Comparison of ENCODE assay signal across 12 cellular contexts in the genomic region with DNA sequence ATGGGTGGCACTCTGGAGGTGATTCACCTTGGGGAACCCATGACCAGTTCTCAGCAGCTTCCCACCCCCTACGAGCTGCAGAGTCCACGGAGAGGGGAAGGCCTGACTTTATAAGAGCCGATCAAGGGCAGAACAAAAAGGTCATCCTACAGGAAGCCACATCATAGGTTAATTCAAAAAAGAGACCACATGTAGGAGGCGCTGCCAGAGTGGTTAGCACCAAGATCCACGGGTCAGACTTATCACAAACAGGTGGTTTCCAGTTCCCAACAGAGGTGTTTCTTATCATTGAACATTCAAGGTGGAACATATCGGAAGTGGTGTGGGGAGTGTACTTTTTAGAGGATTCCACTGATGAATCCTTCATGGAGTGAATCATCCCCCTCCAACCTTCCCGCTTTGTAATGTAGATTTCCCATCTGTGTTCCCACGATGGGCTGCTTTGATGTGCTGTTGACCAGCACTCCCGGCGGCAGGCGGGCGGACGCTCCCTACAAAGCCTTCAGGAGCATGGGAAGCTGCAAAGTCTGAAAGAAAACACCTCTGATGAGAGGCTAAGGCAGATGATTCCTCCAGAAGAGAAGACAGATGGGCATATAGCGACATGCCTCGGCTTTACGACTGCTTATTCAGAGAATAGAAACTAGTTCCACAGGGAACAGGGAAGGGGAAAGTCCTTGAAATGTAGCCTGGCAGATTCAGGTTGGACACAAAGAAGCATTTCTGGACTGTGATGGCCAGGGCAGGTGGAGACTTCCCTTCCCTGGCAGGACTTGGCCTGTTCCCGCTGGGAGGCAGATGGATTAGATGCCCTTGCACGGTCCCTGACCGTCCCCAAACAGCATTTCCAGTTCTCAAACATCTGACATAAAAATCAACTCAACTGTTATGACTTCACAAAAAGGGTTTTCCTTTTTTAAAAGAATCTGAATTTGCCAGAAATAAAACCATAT.
A peak's percentile ranks its signal among the peaks of the same experiment; 100 is the strongest.
DNase-seq lines count a peak whose midpoint lies in the region; ATAC-seq and TF ChIP-seq lines count a peak whose summit lies in the region.
"Had no signal": no experiment of that assay in that cellular context is flagged by ENCODE, and none has a peak within 500 bp of the region (broad histone marks: within the 10 kb centered on the region; RNA-seq: fewer than 3 reads in every experiment).

No MANE protein-coding gene starts in this region.

- peak; percentile 63 for DNase-seq in GM13976 (ENCODE audit: low spot score)
- DNase-seq in cerebellar cortex (ENCODE audit: low spot score): peak; percentile 96
- DNase-seq in GF-D8 (lab: John Stamatoyannopoulos, UW): no peak
- DNase-seq in SJCRH30: no peak
- DNase-seq: NCI-H1105 treated with DMSO at 0.1 percent for 48 hours, NCI-H748 treated with DMSO at 0.1 percent for 48 hours, ovary had no signal

- H3K27ac ChIP-seq in SJCRH30: no peak overlapping the region
- H3K27ac ChIP-seq: ovary, thoracic aorta had no signal

- in situ Hi-C loops in GM13976 (cut with MboI; ENCODE audit: low sequenced_read_pairs, unreplicated experiment): no loop called here

- ATAC-seq in HG02852 (IDR thresholded peaks at IDR 0.05; ENCODE audit: unreplicated experiment) (peak; percentile 75), GM18873 (IDR thresholded peaks at IDR 0.05; ENCODE audit: low FRiP score, unreplicated experiment) (no peak), HG03439 (IDR thresholded peaks at IDR 0.05; ENCODE audit: unreplicated experiment) (no peak)

- H3K36me3 ChIP-seq in neuron (ENCODE audit: insufficient read depth, low read length) (no peaks in the 10 kb centered on the region), SJCRH30 (no peaks in the 10 kb centered on the region)
- H3K36me3 ChIP-seq: ovary, thoracic aorta had no signal

- no peaks in the 10 kb centered on the region for H3K27me3 ChIP-seq in neuron (ENCODE audit: insufficient read depth, low read length)
- no peaks in the 10 kb centered on the region for H3K27me3 ChIP-seq in SJCRH30
- H3K27me3 ChIP-seq: ovary had no signal

- H3K9me3 ChIP-seq in neuron (ENCODE audit: low read length) (no peaks in the 10 kb centered on the region), SJCRH30 (replicated peaks) (no peaks in the 10 kb centered on the region)
- H3K9me3 ChIP-seq: ovary, thoracic aorta had no signal

- peak overlapping the region; percentile 21 for H2AFZ ChIP-seq in neuron (ENCODE audit: low read depth, low read length)

- H3K4me3 ChIP-seq in neuron (ENCODE audit: low read length) (no peak overlapping the region), SJCRH30 (no peak overlapping the region)
- H3K4me3 ChIP-seq: ovary, thoracic aorta had no signal

- TF ChIP-seq CTCF in GM13976 (IDR thresholded peaks at IDR 0.05; ENCODE audit: borderline replicate concordance, control extremely low read depth, extremely low read depth, insufficient read depth, missing control alignments): no peak

- H3K4me1 ChIP-seq in neuron (ENCODE audit: insufficient read depth, low read length): peaks cover 15% of the 10 kb centered on the region
- H3K4me1 ChIP-seq in SJCRH30: peaks cover 16% of the 10 kb centered on the region

Comparison
In these comparisons a context has a peak if more than half of its experiments do, and no peak if none do; other contexts are left out.
1. DNase-seq: peak in GM13976 (single experiment) and cerebellar cortex (single experiment); none in GF-D8 (single experiment) and SJCRH30 (0 of 2).